ENCODE assay signal across 10 cellular contexts in genomic region chr15:79777916-79778315, GRCh38.
"Had no signal": no experiment of that assay in that cellular context is flagged by ENCODE, and none has a peak within 500 bp of the region (broad histone marks: within the 10 kb centered on the region; RNA-seq: fewer than 3 reads in every experiment).

No MANE protein-coding gene starts in this region.

- H2AFZ ChIP-seq: GM23248 had no signal

- DNase-seq: GM23248, GOT3, H7, HFFc6, KBM-7 had no signal

- H3K4me3 Mint-ChIP-seq: HFFc6, IgD-negative memory B cell had no signal

- H3K36me3 ChIP-seq: HAP-1 had no signal

- H3K4me3 ChIP-seq: GM23248, HAP-1 had no signal

- H3K27ac ChIP-seq: GM23248, HL-60 had no signal

- H3K9ac ChIP-seq: GM23248 had no signal

- H3K27ac Mint-ChIP-seq: HFFc6, IgD-negative memory B cell had no signal

- ATAC-seq: HCT116, HepG2 had no signal

- H3K9me3 ChIP-seq: HAP-1 had no signal

- H3K4me1 ChIP-seq: HAP-1 had no signal
